8 cellular contexts compared by ENCODE assay signal in genomic region chr1:156893048-156893953, GRCh38. TPM values are rescaled to one million over a fixed set of nuclear protein-coding genes. Genes with fewer than 3 reads are reported as not detected.
DNase-seq lines count a peak whose midpoint lies in the region; TF ChIP-seq lines count a peak whose summit lies in the region.

PEAR1 (plus strand) TSS chr1:156893718; CDS start chr1:156903927, 10,209 bp downstream.

- H3K4me3 Mint-ChIP-seq in Calu3 (ENCODE audit: low read depth, unreplicated experiment) (peak within 1 kb of the TSS; percentile 33), progenitor cell of endocrine pancreas (ENCODE audit: low read depth) (peak within 1 kb of the TSS; percentile 41)
- H3K4me3 Mint-ChIP-seq in activated T-helper 2 cell treated with anti-CD3 and anti-CD28 coated beads, Interferon-gamma antibody, Interleukin-2, Interleukin-4, amounts not matched to agents 10 μg/mL and 5 μg/mL and 100 μg/mL, durations not matched to agents 14 hours and 24 hours and 36 hours (ENCODE audit: low read depth): peak within 1 kb of the TSS; percentile 35

- H3K27me3 Mint-ChIP-seq in Calu3 (ENCODE audit: unreplicated experiment) (peaks cover 58% of the 10 kb centered on the region), progenitor cell of endocrine pancreas (peaks cover 81% of the 10 kb centered on the region)
- H3K27me3 Mint-ChIP-seq in activated T-helper 2 cell treated with anti-CD3 and anti-CD28 coated beads, Interferon-gamma antibody, Interleukin-2, Interleukin-4, amounts not matched to agents 10 μg/mL and 5 μg/mL and 100 μg/mL, durations not matched to agents 14 hours and 24 hours and 36 hours (ENCODE audit: low read depth): peaks cover 34% of the 10 kb centered on the region

- no TSS peak for BruUV-seq in Calu3 (replicated peaks; lab: Mats Ljungman, UMichigan)

- CTCF ChIA-PET in Calu3 (lab: Charles Lee): interaction anchor here (0.6 to 3.4 kb wide), 7 partner anchors 23 to 263 kb away, joined by 3 to 19 read pairs (median 5); no protein-coding TSS in a partner anchor

- intact Hi-C loops in Calu3 (cut with micrococcal nuclease; ENCODE audit: unreplicated experiment): loop anchor here (10.0 kb wide), 1 partner anchor 268 kb away; no protein-coding TSS in a partner anchor
- intact Hi-C loops in activated T-helper 2 cell treated with anti-CD3 and anti-CD28 coated beads, Interferon-gamma antibody, Interleukin-2, Interleukin-4, amounts not matched to agents 10 μg/mL and 5 μg/mL and 100 μg/mL, durations not matched to agents 14 hours and 24 hours and 36 hours (cut with micrococcal nuclease): loop anchor here (5.0 to 10.0 kb wide), 2 partner anchors 166 to 208 kb away; partner anchors contain the start of genes ISG20L2 and METTL25B
- intact Hi-C loops in cardiac septum (cut with DNase I): loop anchor here (2.0 to 5.0 kb wide), 2 partner anchors 54 to 166 kb away; partner anchors contain the start of genes ISG20L2 and METTL25B

- H3K9me3 Mint-ChIP-seq in Calu3 (ENCODE audit: low read depth, unreplicated experiment) (no peaks in the 10 kb centered on the region), progenitor cell of endocrine pancreas (ENCODE audit: low read depth) (no peaks in the 10 kb centered on the region)
- no peaks in the 10 kb centered on the region for H3K9me3 Mint-ChIP-seq in activated T-helper 2 cell treated with anti-CD3 and anti-CD28 coated beads, Interferon-gamma antibody, Interleukin-2, Interleukin-4, amounts not matched to agents 10 μg/mL and 5 μg/mL and 100 μg/mL, durations not matched to agents 14 hours and 24 hours and 36 hours

- TF ChIP-seq CTCF in Calu3 (IDR thresholded peaks at IDR 0.05; ENCODE audit: unreplicated experiment) (no peak), progenitor cell of endocrine pancreas (IDR thresholded peaks at IDR 0.05; ENCODE audit: unreplicated experiment) (peak; percentile 32)

- H3K27ac Mint-ChIP-seq in Calu3 (ENCODE audit: unreplicated experiment) (no peak within 1 kb of the TSS), progenitor cell of endocrine pancreas (no peak within 1 kb of the TSS)
- H3K27ac Mint-ChIP-seq in activated T-helper 2 cell treated with anti-CD3 and anti-CD28 coated beads, Interferon-gamma antibody, Interleukin-2, Interleukin-4, amounts not matched to agents 10 μg/mL and 5 μg/mL and 100 μg/mL, durations not matched to agents 14 hours and 24 hours and 36 hours: no peak within 1 kb of the TSS

- H3K36me3 Mint-ChIP-seq in Calu3 (ENCODE audit: insufficient read depth, unreplicated experiment) (no peaks in the 10 kb centered on the region), progenitor cell of endocrine pancreas (ENCODE audit: insufficient read depth) (no peaks in the 10 kb centered on the region)
- peaks cover 3% of the 10 kb centered on the region for H3K36me3 Mint-ChIP-seq in activated T-helper 2 cell treated with anti-CD3 and anti-CD28 coated beads, Interferon-gamma antibody, Interleukin-2, Interleukin-4, amounts not matched to agents 10 μg/mL and 5 μg/mL and 100 μg/mL, durations not matched to agents 14 hours and 24 hours and 36 hours (ENCODE audit: low read depth)

- H3K4me1 Mint-ChIP-seq in Calu3 (ENCODE audit: low read depth, unreplicated experiment) (peaks cover 19% of the 10 kb centered on the region), progenitor cell of endocrine pancreas (ENCODE audit: low read depth) (peaks cover 4% of the 10 kb centered on the region)
- H3K4me1 Mint-ChIP-seq in activated T-helper 2 cell treated with anti-CD3 and anti-CD28 coated beads, Interferon-gamma antibody, Interleukin-2, Interleukin-4, amounts not matched to agents 10 μg/mL and 5 μg/mL and 100 μg/mL, durations not matched to agents 14 hours and 24 hours and 36 hours (ENCODE audit: low read depth): peaks cover 14% of the 10 kb centered on the region

- DNase-seq in Calu3: no peak
- DNase-seq in activated T-helper 2 cell treated with anti-CD3 and anti-CD28 coated beads, Interferon-gamma antibody, Interleukin-2, Interleukin-4, amounts not matched to agents 10 μg/mL and 5 μg/mL and 100 μg/mL, durations not matched to agents 14 hours and 24 hours and 36 hours (ENCODE audit: low spot score): no peak
- DNase-seq in cardiac septum (ENCODE audit: low spot score): peak; percentile 82
- no peak for DNase-seq in progenitor cell of endocrine pancreas (ENCODE audit: low spot score, unreplicated experiment)
- DNase-seq in NCI-H1694 treated with DMSO at 0.1 percent for 48 hours (lab: John Stamatoyannopoulos, UW): no peak
- no peak for DNase-seq in LoVo (ENCODE audit: low spot score)
- no peak for DNase-seq in AML-193 (lab: John Stamatoyannopoulos, UW)
- no peak for DNase-seq in NCI-H82 treated with DMSO at 0.1 percent for 48 hours (lab: John Stamatoyannopoulos, UW; ENCODE audit: unreplicated experiment)

RNA-seq across cellular contexts. Expression of gene PEAR1, which starts in this region (rescaled TPM):
- 3.0 and 3.2 TPM in 2 replicates for total RNA-seq in Calu3 (2022)
- 0.55 and 0.80 TPM in 2 replicates for total RNA-seq in activated T-helper 2 cell treated with anti-CD3 and anti-CD28 coated beads, Interferon-gamma antibody, Interleukin-2, Interleukin-4, amounts not matched to agents 10 μg/mL and 5 μg/mL and 100 μg/mL, durations not matched to agents 14 hours and 24 hours and 36 hours
- 5.6 TPM for total RNA-seq in cardiac septum
- 0.20 TPM in 1 of 2 replicates, not detected in the other for total RNA-seq in progenitor cell of endocrine pancreas
